Comparison of ENCODE assay signal across 8 cellular contexts in genomic region chr9:34379334-34380033, GRCh38. TPM values are rescaled to one million over a fixed set of nuclear protein-coding genes. Genes with fewer than 3 reads are reported as not detected.
A peak's percentile ranks its signal among the peaks of the same experiment; 100 is the strongest.
DNase-seq lines count a peak whose midpoint lies in the region; ATAC-seq lines count a peak whose summit lies in the region.

No MANE protein-coding gene starts in this region.

- peak overlapping the region; percentile 60 for H3K27ac ChIP-seq in cingulate gyrus (ENCODE audit: low read depth, low read length)

- DNase-seq in DMS 273 treated with DMSO at 0.1 percent for 48 hours (lab: John Stamatoyannopoulos, UW), result peak; percentile 39
- DNase-seq in NCI-H446 treated with DMSO at 0.1 percent for 48 hours (lab: John Stamatoyannopoulos, UW), result peak; percentile 40
- peak; percentile 89 to 90 for DNase-seq in activated CD4-positive, alpha-beta T cell treated with anti-CD3 and anti-CD28 coated beads for 24 hours (ENCODE audit: low read depth in 2 of 2)
- DNase-seq in left colon, result peak; percentile 90 to 91
- peak; percentile 77 to 81 for DNase-seq in stimulated activated CD4-positive, alpha-beta T cell treated with anti-CD3 and anti-CD28 coated beads, Interleukin-1b, Interleukin-23, amount 100 ng/mL, for 1 hour (ENCODE audit: low read depth in 2 of 2)

- ATAC-seq in HG02885 (IDR thresholded peaks at IDR 0.05; ENCODE audit: poor library complexity, unreplicated experiment) (peak; percentile 34), left colon (peak; percentile 27), HG03442 (IDR thresholded peaks at IDR 0.05; ENCODE audit: unreplicated experiment) (no peak)

- intact Hi-C loops in left colon (cut with DNase I, micrococcal nuclease), result loop anchor here (2.0 to 5.0 kb wide), 2 partner anchors 47 kb away; no protein-coding TSS in a partner anchor

RNA-seq across cellular contexts. Expression of gene MYORG, which starts 2.8 kb away (rescaled TPM):
- 10 to 100 TPM; 65.2 to 72.3 TPM for total RNA-seq in left colon

RNA-seq across cellular contexts. Expression of gene NUDT2, which starts 50.1 kb away (rescaled TPM):
- 10 to 100 TPM; 14.0 to 19.2 TPM for total RNA-seq in left colon

RNA-seq across cellular contexts. Expression of gene KIF24, which starts 50.4 kb away (rescaled TPM):
- 1 to 10 TPM; 1.3 to 2.2 TPM for total RNA-seq in left colon

Comparison
In these comparisons a context has a peak if more than half of its experiments do, and no peak if none do; other contexts are left out.
1. DNase-seq: peak in every context shown above with its lines; median percentile 90 in left colon; 90 in activated CD4-positive, alpha-beta T cell treated with anti-CD3 and anti-CD28 coated beads for 24 hours; 79 in stimulated activated CD4-positive, alpha-beta T cell treated with anti-CD3 and anti-CD28 coated beads, Interleukin-1b, Interleukin-23, amount 100 ng/mL, for 1 hour; 40 in NCI-H446 treated with DMSO at 0.1 percent for 48 hours; 39 in DMS 273 treated with DMSO at 0.1 percent for 48 hours.